22 cellular contexts compared by ENCODE assay signal in the genomic region with DNA sequence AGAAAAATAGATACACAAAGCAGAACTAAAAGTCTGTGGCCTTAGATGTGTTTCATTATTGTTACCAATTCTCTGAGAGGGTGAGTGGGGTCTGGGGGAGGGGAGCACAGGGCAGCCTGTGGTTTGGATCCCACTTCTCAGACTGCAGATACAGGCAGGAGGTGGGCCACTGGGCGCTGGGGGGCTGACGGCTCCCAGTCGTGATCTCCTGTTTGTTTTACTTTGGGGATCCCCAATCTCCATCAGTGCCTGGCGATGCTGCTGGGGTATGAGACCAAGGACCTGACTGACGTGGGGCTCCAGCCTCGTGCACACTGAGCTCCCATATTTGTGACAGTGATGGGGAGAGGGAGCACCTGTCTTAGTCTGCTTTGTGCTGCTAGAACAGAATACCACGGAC. TPM values are rescaled to one million over a fixed set of nuclear protein-coding genes. Genes with fewer than 3 reads are reported as not detected.
"Had no signal": no experiment of that assay in that cellular context is flagged by ENCODE, and none has a peak within 500 bp of the region (broad histone marks: within the 10 kb centered on the region; RNA-seq: fewer than 3 reads in every experiment).

No MANE protein-coding gene starts in this region.

- H3K36me3 ChIP-seq: MG63 had no signal

- ATAC-seq: activated T-cell treated with anti-CD3 and anti-CD28 coated beads, Interleukin-2, amount 50 U/mL, for 4 hours; T-cell had no signal

- H3K27ac ChIP-seq: SK-N-MC had no signal

- H3K27me3 Mint-ChIP-seq: activated CD4-positive, alpha-beta memory T cell treated with anti-CD3 and anti-CD28 coated beads for 36 hours; activated CD4-positive, alpha-beta T cell treated with anti-CD3 and anti-CD28 coated beads, Interleukin-2, amount 10 ng/mL, durations not matched to agents 7 days and 5 days; activated naive CD8-positive, alpha-beta T cell; T-cell had no signal

- H3K27me3 ChIP-seq: MG63 had no signal

- H3K4me3 ChIP-seq: MG63, SK-N-MC had no signal

- H3K9me3 Mint-ChIP-seq: activated CD4-positive, alpha-beta memory T cell treated with anti-CD3 and anti-CD28 coated beads for 36 hours; activated CD4-positive, alpha-beta T cell treated with anti-CD3 and anti-CD28 coated beads, Interleukin-2, amount 10 ng/mL, durations not matched to agents 7 days and 5 days; activated naive CD4-positive, alpha-beta T cell treated with anti-CD3 and anti-CD28 coated beads for 36 hours; activated T-cell treated with anti-CD3 and anti-CD28 coated beads, Interleukin-2, amount 50 U/mL, for 4 hours; T-cell had no signal

- FAIRE-seq: astrocyte, TTC549 had no signal

- H3K27ac Mint-ChIP-seq: activated CD4-positive, alpha-beta memory T cell treated with anti-CD3 and anti-CD28 coated beads for 36 hours; activated CD4-positive, alpha-beta T cell treated with anti-CD3 and anti-CD28 coated beads, Interleukin-2, amount 10 ng/mL, durations not matched to agents 7 days and 5 days; activated naive CD4-positive, alpha-beta T cell treated with anti-CD3 and anti-CD28 coated beads for 36 hours; activated naive CD8-positive, alpha-beta T cell had no signal

- H3K9me3 ChIP-seq: MG63 had no signal

- H3K36me3 Mint-ChIP-seq: activated CD4-positive, alpha-beta memory T cell treated with anti-CD3 and anti-CD28 coated beads for 36 hours; activated naive CD8-positive, alpha-beta T cell; T-cell had no signal

- DNase-seq: activated CD4-positive, alpha-beta memory T cell treated with anti-CD3 and anti-CD28 coated beads for 36 hours; activated CD4-positive, alpha-beta T cell treated with anti-CD3 and anti-CD28 coated beads, Interleukin-2, amount 10 ng/mL, durations not matched to agents 7 days and 5 days; activated CD4-positive, CD25-positive, alpha-beta regulatory T cell; activated CD8-positive, alpha-beta memory T cell treated with anti-CD3 and anti-CD28 coated beads for 24 hours; activated gamma-delta T cell; activated naive CD4-positive, alpha-beta T cell treated with anti-CD3 and anti-CD28 coated beads for 36 hours; activated T-cell treated with anti-CD3 and anti-CD28 coated beads, Interleukin-2, amount 50 U/mL, for 4 hours; amygdala; MG63; MV-4-11; NCI-H2029 treated with DMSO at 0.1 percent for 48 hours; NCI-H510A; NCI-H526 treated with DMSO at 0.1 percent for 48 hours; T-cell; T-helper 2 cell; T1000 had no signal

- H3K4me3 Mint-ChIP-seq: activated CD4-positive, alpha-beta memory T cell treated with anti-CD3 and anti-CD28 coated beads for 36 hours; activated CD4-positive, alpha-beta T cell treated with anti-CD3 and anti-CD28 coated beads, Interleukin-2, amount 10 ng/mL, durations not matched to agents 7 days and 5 days; activated naive CD4-positive, alpha-beta T cell treated with anti-CD3 and anti-CD28 coated beads for 36 hours; activated naive CD8-positive, alpha-beta T cell; activated T-cell treated with anti-CD3 and anti-CD28 coated beads, Interleukin-2, amount 50 U/mL, for 4 hours; T-cell had no signal

RNA-seq across cellular contexts. Expression of a gene that starts 54.9 kb away (rescaled TPM):
- total RNA-seq: astrocyte, OCI-LY7, RPMI7951 had no signal
